Comparison of ENCODE assay signal across 26 cellular contexts in genomic region chr6:96563853-96564252, GRCh38. TPM values are rescaled to one million over a fixed set of nuclear protein-coding genes. Genes with fewer than 3 reads are reported as not detected.
A peak's percentile ranks its signal among the peaks of the same experiment; 100 is the strongest.
DNase-seq lines count a peak whose midpoint lies in the region; ATAC-seq, FAIRE-seq and TF ChIP-seq lines count a peak whose summit lies in the region.
"Had no signal": no experiment of that assay in that cellular context is flagged by ENCODE, and none has a peak within 500 bp of the region (broad histone marks: within the 10 kb centered on the region; RNA-seq: fewer than 3 reads in every experiment).

No MANE protein-coding gene starts in this region.

- H3K4me3 ChIP-seq in coronary artery (peak overlapping the region; percentile 69), tibial artery (peak overlapping the region; percentile 61 to 63)
- H3K4me3 ChIP-seq: pancreas, SJCRH30, thyroid gland had no signal

- TF ChIP-seq CTCF in coronary artery (IDR thresholded peaks at IDR 0.05) = no peak
- no peak for TF ChIP-seq CTCF in tibial artery (IDR thresholded peaks at IDR 0.05)
- no peak for TF ChIP-seq CTCF in GM20000 (IDR thresholded peaks at IDR 0.05; ENCODE audit: extremely low read depth, missing control alignments)

- no peaks in the 10 kb centered on the region for H3K9me3 ChIP-seq in tibial artery
- H3K9me3 ChIP-seq: SJCRH30, thyroid gland had no signal

- H3K36me3 ChIP-seq in tibial artery = no peaks in the 10 kb centered on the region
- H3K36me3 ChIP-seq: brain microvascular endothelial cell, pancreas, SJCRH30, thyroid gland had no signal

- peaks cover 0 to 5% (median 0%) of the 10 kb centered on the region in 4 donors for H3K4me1 ChIP-seq in tibial artery
- H3K4me1 ChIP-seq: pancreas, SJCRH30, thyroid gland had no signal

- intact Hi-C loops in tibial artery (cut with DNase I; ENCODE audit: low total_unique reads) = no loop called here

- DNase-seq in coronary artery (ENCODE audit: low spot score) (no peak), tibial artery (no peak), GM12892 (ENCODE audit: insufficient read length) (no peak), OCI-M2 (lab: John Stamatoyannopoulos, UW; ENCODE audit: unreplicated experiment) (no peak), GM20000 (ENCODE audit: low spot score) (no peak)
- DNase-seq: activated CD4-positive, alpha-beta T cell treated with anti-CD3 and anti-CD28 coated beads for 48 hours; activated effector memory CD4-positive, alpha-beta T cell treated with Interleukin-2 at 50 U/mL for 16 hours; activated naive CD8-positive, alpha-beta T cell treated with anti-CD3 and anti-CD28 coated beads, Interleukin-2, amount 50 U/mL, for 24 hours; brain microvascular endothelial cell; CD8-positive, alpha-beta T cell; dermis blood vessel endothelial cell; DMS53; GF-D8; hippocampal formation; KBM-7; naive B cell; NCI-H1694 treated with DMSO at 0.1 percent for 48 hours; NCI-H2227 treated with DMSO at 0.1 percent for 48 hours; pancreas; SJCRH30; T-helper 1 cell; thyroid gland had no signal

- H3K27me3 ChIP-seq in tibial artery = no peaks in the 10 kb centered on the region
- H3K27me3 ChIP-seq: brain microvascular endothelial cell, pancreas, SJCRH30, thyroid gland had no signal

- no peak for TF ChIP-seq POLR2A in GM12892 (IDR thresholded peaks at IDR 0.05; ENCODE audit: low read depth, low read length)

- ATAC-seq in GM18907 (IDR thresholded peaks at IDR 0.05; ENCODE audit: unreplicated experiment) (peak; percentile 70), HG02852 (IDR thresholded peaks at IDR 0.05; ENCODE audit: unreplicated experiment) (peak; percentile 66)
- ATAC-seq: activated naive CD8-positive, alpha-beta T cell treated with anti-CD3 and anti-CD28 coated beads, Interleukin-2, amount 50 U/mL, for 24 hours; CD8-positive, alpha-beta T cell; pancreas; stimulated activated memory B cell treated with anti-CD40 and anti-IgM and Interleukin-4, amounts not matched to agents 10 μg/mL and 1 μg/mL and 100 μg/mL, for 72 hours had no signal

- FAIRE-seq in GM12892 (lab: Jason Lieb, UNC) = no peak
- FAIRE-seq: islet of Langerhans, pancreas had no signal

- peak overlapping the region; percentile 52 to 77 for H3K27ac ChIP-seq in coronary artery
- H3K27ac ChIP-seq in tibial artery = peak overlapping the region; percentile 76 to 77
- H3K27ac ChIP-seq: brain microvascular endothelial cell, pancreas, SJCRH30, thyroid gland had no signal

RNA-seq across cellular contexts. Expression of gene FHL5, which starts 0.9 kb away (rescaled TPM):
- not detected for polyA plus RNA-seq in GM12892 (2012; ENCODE audit: missing spikeins)

RNA-seq across cellular contexts. Expression of gene UFL1, which starts 42.2 kb away (rescaled TPM):
- polyA plus RNA-seq in GM12892 (2012; ENCODE audit: missing spikeins) = 19.5 TPM
